ENCODE assay signal across 8 cellular contexts in genomic region chr16:72092832-72093447, GRCh38. TPM values are rescaled to one million over a fixed set of nuclear protein-coding genes. Genes with fewer than 3 reads are reported as not detected.
DNase-seq lines count a peak whose midpoint lies in the region; ATAC-seq and TF ChIP-seq lines count a peak whose summit lies in the region.

No MANE protein-coding gene starts in this region.

- H3K9me3 ChIP-seq in RWPE2 (ENCODE audit: severe bottlenecking) (no peaks in the 10 kb centered on the region), ectodermal cell (ENCODE audit: control insufficient read depth, low read length) (no peaks in the 10 kb centered on the region), mesenchymal stem cell (ENCODE audit: control insufficient read depth, low read length) (no peaks in the 10 kb centered on the region), upper lobe of right lung (no peaks in the 10 kb centered on the region)

- peak; percentile 10 to 22 for DNase-seq in stimulated activated CD4-positive, alpha-beta T cell treated with anti-CD3 and anti-CD28 coated beads, Interleukin-2, amount 100 ng/mL, for 24 hours
- no peak for DNase-seq in stimulated activated CD4-positive, alpha-beta T cell treated with anti-CD3 and anti-CD28 coated beads, Interleukin-4, amount 100 ng/mL, for 1 hour
- DNase-seq in RWPE2 (ENCODE audit: low spot score), result no peak
- DNase-seq in mesenchymal stem cell, result peak; percentile 83
- no peak for DNase-seq in upper lobe of right lung
- DNase-seq in globus pallidus (ENCODE audit: low spot score), result no peak

- H3K4me3 ChIP-seq in RWPE2 (ENCODE audit: severe bottlenecking), result peak overlapping the region; percentile 80
- peak overlapping the region; percentile 98 for H3K4me3 ChIP-seq in ectodermal cell (ENCODE audit: insufficient read depth, low read depth, low read length)
- H3K4me3 ChIP-seq in mesenchymal stem cell (ENCODE audit: insufficient read depth in 1 of 2, low read depth in 1 of 2, low read length in 2 of 2), result peak overlapping the region; percentile 89 to 99
- peak overlapping the region; percentile 90 for H3K4me3 ChIP-seq in upper lobe of right lung

- peak overlapping the region; percentile 93 for H2AFZ ChIP-seq in mesenchymal stem cell (ENCODE audit: low read depth, low read length)

- peak overlapping the region; percentile 98 for H3K9ac ChIP-seq in mesenchymal stem cell (ENCODE audit: low read length)

- H3K4me1 ChIP-seq in RWPE2 (ENCODE audit: insufficient read depth, poor library complexity, severe bottlenecking) (peaks cover 17% of the 10 kb centered on the region), ectodermal cell (ENCODE audit: control insufficient read depth, insufficient read depth, low read length) (peaks cover 11% of the 10 kb centered on the region), mesenchymal stem cell (ENCODE audit: control insufficient read depth, insufficient read depth, low read depth, low read length) (peaks cover 3% of the 10 kb centered on the region), upper lobe of right lung (peaks cover 24% of the 10 kb centered on the region)

- TF ChIP-seq CTCF in RWPE2 (IDR thresholded peaks at IDR 0.05; ENCODE audit: poor library complexity, severe bottlenecking), result no peak
- TF ChIP-seq CTCF in upper lobe of right lung (IDR thresholded peaks at IDR 0.05), result no peak

- no peak overlapping the region for H4K8ac ChIP-seq in mesenchymal stem cell (ENCODE audit: low read length)

- H2AK5ac ChIP-seq in mesenchymal stem cell (ENCODE audit: low read length, severe bottlenecking), result no peak overlapping the region

- H2BK5ac ChIP-seq in mesenchymal stem cell (ENCODE audit: low read depth, low read length, poor library complexity, severe bottlenecking), result no peak overlapping the region

- peak overlapping the region in 1 of 2 experiments; percentile 38 for H3K4ac ChIP-seq in mesenchymal stem cell (ENCODE audit: low read depth in 1 of 2, low read length in 2 of 2)

- H3K79me1 ChIP-seq in mesenchymal stem cell (replicated peaks; ENCODE audit: low read length, poor library complexity, severe bottlenecking), result peaks cover 36% of the 10 kb centered on the region

- H3K18ac ChIP-seq in mesenchymal stem cell (ENCODE audit: low read depth in 1 of 2, low read length in 2 of 2), result peak overlapping the region; percentile 19 to 85

- 2% methylated on average over 22 of the region's 22 CpGs for WGBS in ectodermal cell, 2 experiments
- WGBS in mesenchymal stem cell, result 1% methylated on average over 22 of the region's 22 CpGs

- no peak overlapping the region for H3K14ac ChIP-seq in mesenchymal stem cell (ENCODE audit: low read length in 2 of 2)

- H3K23ac ChIP-seq in mesenchymal stem cell (ENCODE audit: low read length in 2 of 2), result no peak overlapping the region

- H3K27ac ChIP-seq in RWPE2 (ENCODE audit: poor library complexity, severe bottlenecking) (peak overlapping the region; percentile 55), ectodermal cell (ENCODE audit: insufficient read depth, low read depth, low read length, poor library complexity, severe bottlenecking) (peak overlapping the region; percentile 50), mesenchymal stem cell (ENCODE audit: low read length, poor library complexity, severe bottlenecking) (peak overlapping the region; percentile 71), upper lobe of right lung (peak overlapping the region; percentile 95)

- H4K91ac ChIP-seq in mesenchymal stem cell (ENCODE audit: low read length), result peak overlapping the region; percentile 11

- H2BK15ac ChIP-seq in mesenchymal stem cell (ENCODE audit: low read depth, poor library complexity, severe bottlenecking), result no peak overlapping the region

- H3K27me3 ChIP-seq in RWPE2 (ENCODE audit: insufficient read depth, poor library complexity, severe bottlenecking) (no peaks in the 10 kb centered on the region), ectodermal cell (ENCODE audit: control insufficient read depth, insufficient read depth, low read length, poor library complexity, severe bottlenecking) (no peaks in the 10 kb centered on the region), mesenchymal stem cell (ENCODE audit: control insufficient read depth in 1 of 2, insufficient read depth in 1 of 2, low read length in 2 of 2) (no peaks in the 10 kb centered on the region), upper lobe of right lung (no peaks in the 10 kb centered on the region)

- H3K36me3 ChIP-seq in RWPE2 (ENCODE audit: low read depth) (peaks cover 66% of the 10 kb centered on the region), ectodermal cell (ENCODE audit: control insufficient read depth, insufficient read depth, low read length) (peaks cover 18% of the 10 kb centered on the region), mesenchymal stem cell (ENCODE audit: control insufficient read depth in 1 of 2, insufficient read depth in 2 of 2, low read depth in 1 of 2, low read length in 2 of 2) (peaks cover 24 to 49% of the 10 kb centered on the region in 2 experiments), upper lobe of right lung (peaks cover 47% of the 10 kb centered on the region)

- H2BK120ac ChIP-seq in mesenchymal stem cell (ENCODE audit: low read depth, low read length), result no peak overlapping the region

- intact Hi-C loops in upper lobe of right lung (cut with DNase I), result no loop called here

- ATAC-seq in RWPE2 (ENCODE audit: low read depth) (peak; percentile 24; the same call in 2 of the 3 replicates), upper lobe of right lung (no peak), HG02759 (IDR thresholded peaks at IDR 0.05; ENCODE audit: unreplicated experiment) (no peak)

- peak overlapping the region in 1 of 2 experiments; percentile 55 for H2BK12ac ChIP-seq in mesenchymal stem cell (ENCODE audit: low read length in 2 of 2)

- H3K4me2 ChIP-seq in mesenchymal stem cell (ENCODE audit: low read length, poor library complexity, severe bottlenecking), result peak overlapping the region; percentile 84

RNA-seq across cellular contexts. Expression of gene TXNL4B, which starts 0.5 kb away (rescaled TPM):
- polyA plus RNA-seq in ectodermal cell (2013, experiment 1 of 4), result 12.5 TPM
- polyA plus RNA-seq in ectodermal cell (2013, experiment 2 of 4), result 12.9 TPM
- 8.9 TPM for polyA plus RNA-seq in ectodermal cell (2013, experiment 3 of 4)
- 10.4 TPM for polyA plus RNA-seq in ectodermal cell (2013, experiment 4 of 4)
- 4.8 TPM for polyA plus RNA-seq in mesenchymal stem cell (2013, experiment 1 of 2)
- polyA plus RNA-seq in mesenchymal stem cell (2013, experiment 2 of 2), result 5.3 TPM
- 11.5 TPM for total RNA-seq in upper lobe of right lung

RNA-seq across cellular contexts. Expression of gene DHX38, which starts 0.7 kb away (rescaled TPM):
- 58.0 TPM for polyA plus RNA-seq in ectodermal cell (2013, experiment 1 of 4)
- polyA plus RNA-seq in ectodermal cell (2013, experiment 2 of 4), result 63.2 TPM
- 39.9 TPM for polyA plus RNA-seq in ectodermal cell (2013, experiment 3 of 4)
- 45.5 TPM for polyA plus RNA-seq in ectodermal cell (2013, experiment 4 of 4)
- 23.9 TPM for polyA plus RNA-seq in mesenchymal stem cell (2013, experiment 1 of 2)
- 22.7 TPM for polyA plus RNA-seq in mesenchymal stem cell (2013, experiment 2 of 2)
- 53.5 TPM for total RNA-seq in upper lobe of right lung

RNA-seq across cellular contexts. Expression of gene HPR, which starts 29.9 kb away (rescaled TPM):
- polyA plus RNA-seq in ectodermal cell (2013, experiment 1 of 4), result not detected
- polyA plus RNA-seq in ectodermal cell (2013, experiment 2 of 4), result not detected
- polyA plus RNA-seq in ectodermal cell (2013, experiment 3 of 4), result not detected
- not detected for polyA plus RNA-seq in ectodermal cell (2013, experiment 4 of 4)
- polyA plus RNA-seq in mesenchymal stem cell (2013, experiment 1 of 2), result not detected
- not detected for polyA plus RNA-seq in mesenchymal stem cell (2013, experiment 2 of 2)
- total RNA-seq in upper lobe of right lung, result 2.7 TPM

RNA-seq across cellular contexts. Expression of gene HP, which starts 38.6 kb away (rescaled TPM):
- not detected for polyA plus RNA-seq in ectodermal cell (2013, experiment 1 of 4)
- polyA plus RNA-seq in ectodermal cell (2013, experiment 2 of 4), result not detected
- not detected for polyA plus RNA-seq in ectodermal cell (2013, experiment 3 of 4)
- not detected for polyA plus RNA-seq in ectodermal cell (2013, experiment 4 of 4)
- polyA plus RNA-seq in mesenchymal stem cell (2013, experiment 1 of 2), result not detected
- polyA plus RNA-seq in mesenchymal stem cell (2013, experiment 2 of 2), result not detected
- 94.2 TPM for total RNA-seq in upper lobe of right lung

Comparison
In these comparisons a context has a peak if more than half of its experiments do, and no peak if none do; other contexts are left out.
1. DNase-seq: peak in stimulated activated CD4-positive, alpha-beta T cell treated with anti-CD3 and anti-CD28 coated beads, Interleukin-2, amount 100 ng/mL, for 24 hours (2 of 2) and mesenchymal stem cell (single experiment); none in stimulated activated CD4-positive, alpha-beta T cell treated with anti-CD3 and anti-CD28 coated beads, Interleukin-4, amount 100 ng/mL, for 1 hour (single experiment), RWPE2 (single experiment), upper lobe of right lung (single experiment) and globus pallidus (single experiment).
2. Peak in every context shown above with its lines, with median percentiles within 50 percentile points of each other: H3K27ac ChIP-seq and H3K4me3 ChIP-seq.